Comparison of ENCODE assay signal across 16 cellular contexts in genomic region chr14:88612981-88613380, GRCh38. TPM values are rescaled to one million over a fixed set of nuclear protein-coding genes. Genes with fewer than 3 reads are reported as not detected.
A peak's percentile ranks its signal among the peaks of the same experiment; 100 is the strongest.
DNase-seq lines count a peak whose midpoint lies in the region; ATAC-seq, FAIRE-seq and TF ChIP-seq lines count a peak whose summit lies in the region.
"Had no signal": no experiment of that assay in that cellular context is flagged by ENCODE, and none has a peak within 500 bp of the region (broad histone marks: within the 10 kb centered on the region; RNA-seq: fewer than 3 reads in every experiment).

No MANE protein-coding gene starts in this region.

- H3K4me3 ChIP-seq in endocrine pancreas (ENCODE audit: control insufficient read depth, insufficient read depth, low read length) (peak overlapping the region; percentile 4), pancreas (no peak overlapping the region), mucosa of descending colon (no peak overlapping the region), gastroesophageal sphincter (no peak overlapping the region)
- H3K4me3 ChIP-seq: thyroid gland had no signal

- peaks cover 57% of the 10 kb centered on the region for H3K4me1 Mint-ChIP-seq in HFFc6 (ENCODE audit: low read depth)

- H3K4me3 Mint-ChIP-seq in HFFc6, result peak overlapping the region; percentile 68
- H3K4me3 Mint-ChIP-seq: activated CD4-positive, alpha-beta T cell treated with anti-CD3 and anti-CD28 coated beads for 36 hours; CD4-positive, alpha-beta T cell; dendritic cell treated with granulocyte-macrophage colony-stimulating factor and Interleukin-4, amounts not matched to agents 40 ng/mL and 50 ng/mL, for 4 days had no signal

- no peaks in the 10 kb centered on the region; the same call in none of the 2 replicates for H3K27me3 Mint-ChIP-seq in HFFc6 (ENCODE audit: insufficient read depth)
- H3K27me3 Mint-ChIP-seq: activated CD4-positive, alpha-beta T cell treated with anti-CD3 and anti-CD28 coated beads for 36 hours; CD4-positive, alpha-beta T cell; dendritic cell treated with granulocyte-macrophage colony-stimulating factor and Interleukin-4, amounts not matched to agents 40 ng/mL and 50 ng/mL, for 4 days; IgD-negative memory B cell had no signal

- no peaks in the 10 kb centered on the region for H3K9me3 Mint-ChIP-seq in HFFc6
- H3K9me3 Mint-ChIP-seq: CD4-positive, alpha-beta T cell; dendritic cell treated with granulocyte-macrophage colony-stimulating factor and Interleukin-4, amounts not matched to agents 40 ng/mL and 50 ng/mL, for 4 days; IgD-negative memory B cell had no signal

- TF ChIP-seq POLR2A in gastroesophageal sphincter (IDR thresholded peaks at IDR 0.05), result no peak

- peaks cover 2% of the 10 kb centered on the region for H3K36me3 ChIP-seq in endocrine pancreas (ENCODE audit: control insufficient read depth, insufficient read depth, low read length)
- H3K36me3 ChIP-seq in pancreas, result peaks cover 0 to 30% (median 16%) of the 10 kb centered on the region in 3 donors
- H3K36me3 ChIP-seq in mucosa of descending colon (ENCODE audit: low read depth), result peaks cover 8% of the 10 kb centered on the region
- H3K36me3 ChIP-seq in gastroesophageal sphincter, result peaks cover 7 to 77% of the 10 kb centered on the region in 2 donors

- H3K9me3 ChIP-seq in endocrine pancreas (ENCODE audit: control insufficient read depth, low read length), result no peaks in the 10 kb centered on the region
- no peaks in the 10 kb centered on the region for H3K9me3 ChIP-seq in pancreas
- H3K9me3 ChIP-seq in mucosa of descending colon, result no peaks in the 10 kb centered on the region
- no peaks in the 10 kb centered on the region for H3K9me3 ChIP-seq in gastroesophageal sphincter
- H3K9me3 ChIP-seq: thyroid gland had no signal

- H3K36me3 Mint-ChIP-seq in HFFc6 (ENCODE audit: low read depth), result peaks cover 59% of the 10 kb centered on the region

- no peak for TF ChIP-seq EP300 in gastroesophageal sphincter (IDR thresholded peaks at IDR 0.05)

- no peak overlapping the region for H3K9ac ChIP-seq in endocrine pancreas (ENCODE audit: control insufficient read depth, insufficient read depth, low read length)

- ATAC-seq in pancreas, result peak in 1 of 4 donors; percentile 10
- ATAC-seq in mucosa of descending colon, result no peak
- no peak for ATAC-seq in gastroesophageal sphincter
- ATAC-seq: activated CD4-positive, alpha-beta T cell treated with anti-CD3 and anti-CD28 coated beads for 36 hours had no signal

- H3K27me3 ChIP-seq in endocrine pancreas (ENCODE audit: control insufficient read depth, insufficient read depth, low read length) (no peaks in the 10 kb centered on the region), pancreas (no peaks in the 10 kb centered on the region), gastroesophageal sphincter (no peaks in the 10 kb centered on the region)
- H3K27me3 ChIP-seq: thyroid gland had no signal

- DNase-seq in HFFc6 (no peak), NCI-H69 (lab: John Stamatoyannopoulos, UW) (peak; percentile 54), pancreas (no peak), mucosa of descending colon (no peak), T1000 (lab: John Stamatoyannopoulos, UW) (no peak)
- DNase-seq: activated CD4-positive, alpha-beta T cell treated with anti-CD3 and anti-CD28 coated beads for 36 hours; activated naive CD4-positive, alpha-beta T cell; CD4-positive, alpha-beta T cell; DMS79; NCI-H1048; thyroid gland had no signal

- peak overlapping the region; percentile 92 for H3K27ac Mint-ChIP-seq in HFFc6
- H3K27ac Mint-ChIP-seq: CD4-positive, alpha-beta T cell; dendritic cell treated with granulocyte-macrophage colony-stimulating factor and Interleukin-4, amounts not matched to agents 40 ng/mL and 50 ng/mL, for 4 days had no signal

- H3K27ac ChIP-seq in pancreas (peak overlapping the region in 3 of 4 donors; percentile 8 to 51 (median 37)), gastroesophageal sphincter (no peak overlapping the region)
- H3K27ac ChIP-seq: RWPE1, thyroid gland had no signal

- intact Hi-C loops in pancreas (cut with DNase I), result no loop called here
- intact Hi-C loops in mucosa of descending colon (cut with DNase I, micrococcal nuclease), result no loop called here

- WGBS in pancreas, 2 donors, result 71 to 75% methylated on average over 4 of the region's 4 CpGs
- WGBS in gastroesophageal sphincter (ENCODE audit: low coverage in 1 of 2), 2 donors, result 80 to 85% methylated on average over 4 of the region's 4 CpGs

- TF ChIP-seq CTCF in HFFc6 (IDR thresholded peaks at IDR 0.05) (no peak), pancreas (IDR thresholded peaks at IDR 0.05) (no peak), mucosa of descending colon (IDR thresholded peaks at IDR 0.05) (no peak), gastroesophageal sphincter (IDR thresholded peaks at IDR 0.05) (no peak)

- H3K4me1 ChIP-seq in endocrine pancreas (ENCODE audit: control insufficient read depth, insufficient read depth, low read length) (peaks cover 38% of the 10 kb centered on the region), pancreas (peaks cover 7 to 23% (median 18%) of the 10 kb centered on the region in 3 donors), mucosa of descending colon (ENCODE audit: low read depth) (no peaks in the 10 kb centered on the region), gastroesophageal sphincter (peaks cover 0 to 29% (median 8%) of the 10 kb centered on the region in 3 donors)
- H3K4me1 ChIP-seq: thyroid gland had no signal

- FAIRE-seq in pancreas (lab: Jason Lieb, UNC), result no peak

RNA-seq across cellular contexts. Expression of gene ZC3H14, which starts 50.1 kb away (rescaled TPM):
- 10 to 100 TPM; 56.4 to 65.1 (median 58.9) TPM for total RNA-seq in HFFc6 (2021; fragmentation: NEBNext Ultra II Directional; extraction: Animal tissue kit (Norgen Biotek cat#: 25700))
- total RNA-seq in pancreas (10 to 100 TPM; 25.5 to 37.1 (median 29.8) TPM), mucosa of descending colon (10 to 100 TPM; 55.9 to 72.9 (median 70.7) TPM), gastroesophageal sphincter (10 to 100 TPM; 59.1 to 84.5 (median 72.3) TPM)
- polyA plus RNA-seq in pancreas, result 10 to 100 TPM; 16.2 to 27.6 TPM

RNA-seq across cellular contexts. Expression of gene PTPN21, which starts 58.2 kb away (rescaled TPM):
- 10 to 100 TPM; 22.0 to 25.9 (median 24.9) TPM for total RNA-seq in HFFc6 (2021; fragmentation: NEBNext Ultra II Directional; extraction: Animal tissue kit (Norgen Biotek cat#: 25700))
- total RNA-seq in pancreas, result 10 to 100 TPM; 10.1 to 13.6 (median 11.0) TPM
- 1 to 10 TPM; 5.0 to 7.2 TPM for polyA plus RNA-seq in pancreas
- 10 to 100 TPM; 37.0 to 51.8 (median 44.7) TPM for total RNA-seq in mucosa of descending colon
- total RNA-seq in gastroesophageal sphincter, result 10 to 100 TPM; 24.4 to 51.8 (median 32.2) TPM
- total RNA-seq: CD4-positive, alpha-beta T cell had no signal
- polyA plus RNA-seq: IgD-negative memory B cell had no signal

Comparison
In these comparisons a context has a peak if more than half of its experiments do, and no peak if none do; other contexts are left out.
1. H3K27ac ChIP-seq: peak in pancreas (3 of 4); none in gastroesophageal sphincter (0 of 4).